ENCODE assay signal across 8 cellular contexts in the genomic region with DNA sequence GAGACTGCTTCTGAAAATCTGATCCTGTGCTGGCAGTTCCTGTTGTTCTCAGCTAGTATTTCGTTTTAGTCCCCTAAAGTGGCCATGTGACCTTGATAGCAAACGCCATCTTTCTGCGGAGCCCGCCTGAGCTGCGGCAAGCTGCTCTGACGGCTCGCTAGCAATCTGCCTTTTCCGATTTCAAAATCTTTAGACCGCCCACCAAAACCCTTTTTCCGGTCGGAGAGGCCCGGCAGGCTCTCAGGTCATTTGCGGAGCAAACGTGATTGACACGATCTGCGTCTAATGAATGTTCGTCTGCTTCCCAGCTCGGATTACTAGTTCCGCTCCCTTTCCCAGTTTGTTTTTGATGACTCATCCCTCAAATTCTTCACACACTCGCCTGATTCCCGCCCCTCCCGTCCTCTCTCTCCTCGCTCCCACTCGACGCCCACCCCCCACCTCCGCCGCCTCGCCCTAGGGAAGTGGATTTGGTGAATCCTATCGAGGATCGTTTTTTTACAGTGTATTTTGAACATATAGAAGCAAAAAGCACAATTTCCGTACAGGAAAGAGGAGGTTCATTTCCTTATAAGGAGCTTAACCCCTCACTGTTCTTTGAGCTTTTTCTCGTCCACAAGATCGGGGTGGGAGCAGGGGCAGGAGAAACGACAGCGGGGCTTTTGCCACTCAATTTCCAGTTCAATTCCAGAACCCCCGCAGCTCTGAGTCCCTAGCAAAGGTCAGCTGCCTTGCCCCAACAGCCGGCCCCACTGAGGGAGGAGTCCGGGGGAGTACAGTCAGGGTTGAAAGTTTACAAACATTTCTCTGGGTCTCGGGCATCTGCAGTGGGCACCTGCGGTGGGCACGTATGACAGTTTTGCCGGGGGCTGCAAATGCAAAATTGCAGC. TPM values are rescaled to one million over a fixed set of nuclear protein-coding genes. Genes with fewer than 3 reads are reported as not detected.
DNase-seq lines count a peak whose midpoint lies in the region; ATAC-seq and TF ChIP-seq lines count a peak whose summit lies in the region.

No MANE protein-coding gene starts in this region.

- H3K4me2 ChIP-seq in mesendoderm (ENCODE audit: low read length), result peak overlapping the region; percentile 6

- H3K56ac ChIP-seq in mesendoderm (ENCODE audit: low read length), result peak overlapping the region; percentile 76

- H3K36me3 ChIP-seq in CD8-positive, alpha-beta T cell (ENCODE audit: insufficient read depth, low read length), result no peaks in the 10 kb centered on the region
- H3K36me3 ChIP-seq in endodermal cell (ENCODE audit: control insufficient read depth, insufficient read depth, low read length) (no peaks in the 10 kb centered on the region), mesendoderm (ENCODE audit: control insufficient read depth, insufficient read depth, low read length) (no peaks in the 10 kb centered on the region)

- intact Hi-C loops in CD8-positive, alpha-beta T cell (cut with DNase I, micrococcal nuclease), result loop anchor here (1.0 to 10.0 kb wide), 14 partner anchors 14 to 1050 kb away; partner anchors contain the start of genes SNX12 (in 2 of the 2), TAF1 (in 2 of the 2), ZMYM3 (in 2 of the 2) and FOXO4 (in 1 of the 2)

- H2BK120ac ChIP-seq in mesendoderm (ENCODE audit: low read depth, low read length), result peak overlapping the region; percentile 68

- H3K4me1 ChIP-seq in CD8-positive, alpha-beta T cell (ENCODE audit: insufficient read depth, low read length), result peaks cover 7% of the 10 kb centered on the region
- H3K4me1 ChIP-seq in endodermal cell (ENCODE audit: control insufficient read depth, insufficient read depth, low read length) (peaks cover 4% of the 10 kb centered on the region), mesendoderm (ENCODE audit: control insufficient read depth, low read depth, low read length) (peaks cover 4% of the 10 kb centered on the region)

- H3K4me1 Mint-ChIP-seq in CD8-positive, alpha-beta T cell (ENCODE audit: low read depth), result peaks cover 15% of the 10 kb centered on the region
- peaks cover 12% of the 10 kb centered on the region for H3K4me1 Mint-ChIP-seq in endodermal cell

- POLR2A ChIA-PET in CD8-positive, alpha-beta T cell (lab: Charles Lee), result interaction anchor here (1.1 to 2.3 kb wide), 14 partner anchors 9 to 1049 kb away, joined by 3 to 26 read pairs (median 6); partner anchors contain the start of genes FOXO4, IGBP1, MED12 and NONO

- no peaks in the 10 kb centered on the region for H3K9me3 ChIP-seq in CD8-positive, alpha-beta T cell (ENCODE audit: low read length)
- no peaks in the 10 kb centered on the region for H3K9me3 ChIP-seq in endodermal cell (ENCODE audit: control insufficient read depth, low read length)

- H3K9ac ChIP-seq in endodermal cell (ENCODE audit: extremely low read depth, low read length, poor library complexity, severe bottlenecking), result peak overlapping the region; percentile 68
- peak overlapping the region; percentile 72 for H3K9ac ChIP-seq in mesendoderm (ENCODE audit: low read length)

- no peaks in the 10 kb centered on the region for H3K27me3 Mint-ChIP-seq in CD8-positive, alpha-beta T cell (ENCODE audit: low read depth)
- H3K27me3 Mint-ChIP-seq in endodermal cell (ENCODE audit: insufficient read depth), result no peaks in the 10 kb centered on the region

- H2BK5ac ChIP-seq in mesendoderm (ENCODE audit: low read length), result no peak overlapping the region

- DNase-seq in CD8-positive, alpha-beta T cell, result peak; percentile 56 to 85 (median 73)
- peak; percentile 76 to 94 for DNase-seq in HL-60 (ENCODE audit: low read depth in 1 of 2, low spot score in 1 of 2)
- peak; percentile 89 for DNase-seq in NOMO-1 treated with dmso at 0.1 percent for 144 hours (lab: John Stamatoyannopoulos, UW; ENCODE audit: unreplicated experiment)
- DNase-seq in activated CD8-positive, alpha-beta memory T cell treated with anti-CD3 and anti-CD28 coated beads, Interleukin-2, amount 50 U/mL, for 24 hours (ENCODE audit: extremely low read depth), result peak; percentile 56
- DNase-seq in endodermal cell, result peak; percentile 92
- peak; percentile 99 for DNase-seq in mesendoderm
- peak; percentile 60 for DNase-seq in stimulated activated CD8-positive, alpha-beta memory T cell treated with anti-CD3 and anti-CD28 coated beads, Interleukin-12 subunit alpha, Interleukin-12 subunit beta, amount 100 ng/mL, for 4 hours (ENCODE audit: low read depth)

- peak overlapping the region; percentile 96 for H3K4me3 Mint-ChIP-seq in CD8-positive, alpha-beta T cell
- H3K4me3 Mint-ChIP-seq in endodermal cell, result peak overlapping the region; percentile 63

- CTCF ChIA-PET in CD8-positive, alpha-beta T cell (lab: Charles Lee), result interaction anchor here (0.7 to 4.4 kb wide), 9 partner anchors 16 to 484 kb away, joined by 3 to 23 read pairs (median 6); partner anchors contain the start of genes NONO and ZMYM3

- peak overlapping the region; percentile 59 for H3K4ac ChIP-seq in mesendoderm (ENCODE audit: low read depth, low read length)

- H4K5ac ChIP-seq in mesendoderm (ENCODE audit: low read length), result no peak overlapping the region

- peak overlapping the region; percentile 64 for H2BK15ac ChIP-seq in mesendoderm (replicated peaks; ENCODE audit: low read depth)

- H3K23ac ChIP-seq in mesendoderm (ENCODE audit: low read length), result no peak overlapping the region

- no peak overlapping the region for H2AK5ac ChIP-seq in mesendoderm (ENCODE audit: low read length)

- H3K36me3 Mint-ChIP-seq in CD8-positive, alpha-beta T cell, result peaks cover 18% of the 10 kb centered on the region
- no peaks in the 10 kb centered on the region for H3K36me3 Mint-ChIP-seq in endodermal cell (ENCODE audit: low read depth)

- peak overlapping the region; percentile 80 for H3K18ac ChIP-seq in mesendoderm (ENCODE audit: low read length)

- peak overlapping the region; percentile 78 for H3K27ac ChIP-seq in CD8-positive, alpha-beta T cell (ENCODE audit: low read depth, low read length)
- H3K27ac ChIP-seq in HL-60 (replicated peaks), result peak overlapping the region; percentile 95
- H3K27ac ChIP-seq in endodermal cell (ENCODE audit: low read depth, low read length), result peak overlapping the region; percentile 95
- H3K27ac ChIP-seq in mesendoderm (ENCODE audit: low read depth, low read length), result peak overlapping the region; percentile 86

- TF ChIP-seq CTCF in CD8-positive, alpha-beta T cell (IDR thresholded peaks at IDR 0.05), result no peak
- TF ChIP-seq CTCF in HL-60 (IDR thresholded peaks at IDR 0.05; ENCODE audit: insufficient read depth, low read length) (no peak), endodermal cell (conservative IDR thresholded peaks at IDR 0.05) (no peak)

- 0 to 3% methylated on average over 3 to 30 of the region's 42 CpGs for WGBS in endodermal cell (ENCODE audit: insufficient coverage in 1 of 2, insufficient read length in 1 of 2), 2 experiments
- WGBS in mesendoderm (ENCODE audit: extremely low coverage, insufficient coverage, low lambda C conversion rate), result no CpG with 5 or more reads among the region's 42 CpGs

- no peaks in the 10 kb centered on the region for H3K79me1 ChIP-seq in mesendoderm (ENCODE audit: low read length)

- peak overlapping the region; percentile 100 for H3K27ac Mint-ChIP-seq in CD8-positive, alpha-beta T cell
- H3K27ac Mint-ChIP-seq in endodermal cell, result peak overlapping the region; percentile 97

- H3K79me2 ChIP-seq in mesendoderm (ENCODE audit: control insufficient read depth, insufficient read depth, low read length), result no peaks in the 10 kb centered on the region

- ATAC-seq in CD8-positive, alpha-beta T cell, result peak; percentile 92
- peak; percentile 87 for ATAC-seq in GM19463 (IDR thresholded peaks at IDR 0.05; ENCODE audit: unreplicated experiment)

- H4K8ac ChIP-seq in mesendoderm (ENCODE audit: low read depth, low read length), result no peak overlapping the region

- H3K4me3 ChIP-seq in CD8-positive, alpha-beta T cell (ENCODE audit: low read depth, low read length), result peak overlapping the region; percentile 74
- peak overlapping the region; percentile 20 for H3K4me3 ChIP-seq in HL-60 (replicated peaks; ENCODE audit: insufficient read depth, low read length)
- peak overlapping the region; percentile 83 for H3K4me3 ChIP-seq in endodermal cell (ENCODE audit: low read length)
- peak overlapping the region; percentile 22 for H3K4me3 ChIP-seq in mesendoderm (ENCODE audit: low read length)

- no peaks in the 10 kb centered on the region for H3K27me3 ChIP-seq in CD8-positive, alpha-beta T cell (ENCODE audit: insufficient read depth, low read length)
- H3K27me3 ChIP-seq in HL-60 (ENCODE audit: insufficient read depth, poor library complexity, severe bottlenecking), result no peaks in the 10 kb centered on the region
- no peaks in the 10 kb centered on the region for H3K27me3 ChIP-seq in endodermal cell (ENCODE audit: control insufficient read depth, insufficient read depth, low read length, poor library complexity, severe bottlenecking)
- H3K27me3 ChIP-seq in mesendoderm (ENCODE audit: insufficient read depth, low read length, poor library complexity), result no peaks in the 10 kb centered on the region

- no peaks in the 10 kb centered on the region for H3K9me3 Mint-ChIP-seq in CD8-positive, alpha-beta T cell
- peaks cover 68% of the 10 kb centered on the region for H3K9me3 Mint-ChIP-seq in endodermal cell

RNA-seq across cellular contexts. Expression of gene NLGN3, which starts 37.5 kb away (rescaled TPM):
- total RNA-seq in CD8-positive, alpha-beta T cell, result 1 to 10 TPM; 4.6 to 5.0 TPM
- total RNA-seq in endodermal cell, result 1 to 10 TPM; 1.3 to 3.0 TPM
- polyA plus RNA-seq in endodermal cell (2013, experiment 1 of 2), result 22.8 TPM
- polyA plus RNA-seq in endodermal cell (2013, experiment 2 of 2), result 22.0 TPM
- polyA plus RNA-seq in mesendoderm (2013, experiment 1 of 2), result 2.3 TPM
- polyA plus RNA-seq in mesendoderm (2013, experiment 2 of 2), result 2.4 TPM

RNA-seq across cellular contexts. Expression of gene GJB1, which starts 40.9 kb away (rescaled TPM):
- total RNA-seq in CD8-positive, alpha-beta T cell, result not detected
- 1 to 10 TPM in 1 of 2 donors, under 1 TPM in 1; 0.91 to 1.4 TPM for total RNA-seq in endodermal cell
- 0.36 TPM for polyA plus RNA-seq in endodermal cell (2013, experiment 1 of 2)
- 0.37 TPM for polyA plus RNA-seq in endodermal cell (2013, experiment 2 of 2)
- not detected for polyA plus RNA-seq in mesendoderm (2013, experiment 1 of 2)
- not detected for polyA plus RNA-seq in mesendoderm (2013, experiment 2 of 2)

Comparison
In these comparisons a context has a peak if more than half of its experiments do, and no peak if none do; other contexts are left out.
1. Peak in every context shown above with its lines: DNase-seq, ATAC-seq, H3K4me3 ChIP-seq and H3K27ac ChIP-seq.
2. H3K4me3 ChIP-seq: peak in every context shown above with its lines; median percentile 83 in endodermal cell; 74 in CD8-positive, alpha-beta T cell; 22 in mesendoderm; 20 in HL-60.